Comparison of ENCODE assay signal across 2 cellular contexts in the genomic region with DNA sequence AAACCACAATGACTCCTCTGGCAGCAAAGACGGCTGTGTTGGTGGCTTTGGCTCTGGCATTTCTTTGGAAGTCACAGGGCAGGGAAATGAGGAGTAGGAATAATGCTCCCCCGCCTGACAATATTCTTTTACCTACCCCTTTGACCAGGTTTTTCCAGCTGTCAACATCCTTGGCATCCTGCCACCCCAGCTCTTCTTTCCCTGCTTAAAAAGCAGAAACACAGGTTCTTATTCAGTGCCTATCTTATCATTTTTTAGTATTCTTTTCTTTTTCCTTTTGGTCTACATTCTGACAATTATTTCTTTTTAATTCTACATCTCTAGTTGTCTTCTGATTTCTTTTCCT.
TF ChIP-seq lines count a peak whose summit lies in the region.

No MANE protein-coding gene starts in this region.

TF ChIP-seq in HEK293, 187 proteins besides CTCF, POLR2A, EP300 and RAD21:
- 0 out of 2 replicates have a peak, but pooled peaks have one; percentile 12 for TF ChIP-seq PRDM10 (tag by site-specific recombination; IDR thresholded peaks at IDR 0.05)
- TF ChIP-seq, protein P1, sequence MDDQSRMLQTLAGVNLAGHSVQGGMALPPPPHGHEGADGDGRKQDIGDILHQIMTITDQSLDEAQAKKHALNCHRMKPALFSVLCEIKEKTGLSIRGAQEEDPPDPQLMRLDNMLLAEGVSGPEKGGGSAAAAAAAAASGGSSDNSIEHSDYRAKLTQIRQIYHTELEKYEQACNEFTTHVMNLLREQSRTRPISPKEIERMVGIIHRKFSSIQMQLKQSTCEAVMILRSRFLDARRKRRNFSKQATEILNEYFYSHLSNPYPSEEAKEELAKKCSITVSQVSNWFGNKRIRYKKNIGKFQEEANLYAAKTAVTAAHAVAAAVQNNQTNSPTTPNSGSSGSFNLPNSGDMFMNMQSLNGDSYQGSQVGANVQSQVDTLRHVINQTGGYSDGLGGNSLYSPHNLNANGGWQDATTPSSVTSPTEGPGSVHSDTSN (CRISPR knock-in tag; IDR thresholded peaks at IDR 0.05): no peak

TF ChIP-seq in GM12878, 131 proteins besides CTCF, POLR2A, EP300 and RAD21:
- TF ChIP-seq EED (IDR thresholded peaks at IDR 0.05; ENCODE audit: low read depth): peak; percentile 0; the same call in 1 of the 2 replicates
- no peak for TF ChIP-seq FOXK2 (IDR thresholded peaks at IDR 0.05)
- TF ChIP-seq MLLT1 (IDR thresholded peaks at IDR 0.05): peak; percentile 35; the same call in 1 of the 2 replicates
- no peak for TF ChIP-seq E4F1 (IDR thresholded peaks at IDR 0.05; ENCODE audit: borderline replicate concordance, partially characterized antibody)
- peak; percentile 2 for TF ChIP-seq IKZF1 (conservative IDR thresholded peaks at IDR 0.05)
- TF ChIP-seq NBN (IDR thresholded peaks at IDR 0.05): peak; percentile 30; the same call in 1 of the 2 replicates
- TF ChIP-seq, protein P2, sequence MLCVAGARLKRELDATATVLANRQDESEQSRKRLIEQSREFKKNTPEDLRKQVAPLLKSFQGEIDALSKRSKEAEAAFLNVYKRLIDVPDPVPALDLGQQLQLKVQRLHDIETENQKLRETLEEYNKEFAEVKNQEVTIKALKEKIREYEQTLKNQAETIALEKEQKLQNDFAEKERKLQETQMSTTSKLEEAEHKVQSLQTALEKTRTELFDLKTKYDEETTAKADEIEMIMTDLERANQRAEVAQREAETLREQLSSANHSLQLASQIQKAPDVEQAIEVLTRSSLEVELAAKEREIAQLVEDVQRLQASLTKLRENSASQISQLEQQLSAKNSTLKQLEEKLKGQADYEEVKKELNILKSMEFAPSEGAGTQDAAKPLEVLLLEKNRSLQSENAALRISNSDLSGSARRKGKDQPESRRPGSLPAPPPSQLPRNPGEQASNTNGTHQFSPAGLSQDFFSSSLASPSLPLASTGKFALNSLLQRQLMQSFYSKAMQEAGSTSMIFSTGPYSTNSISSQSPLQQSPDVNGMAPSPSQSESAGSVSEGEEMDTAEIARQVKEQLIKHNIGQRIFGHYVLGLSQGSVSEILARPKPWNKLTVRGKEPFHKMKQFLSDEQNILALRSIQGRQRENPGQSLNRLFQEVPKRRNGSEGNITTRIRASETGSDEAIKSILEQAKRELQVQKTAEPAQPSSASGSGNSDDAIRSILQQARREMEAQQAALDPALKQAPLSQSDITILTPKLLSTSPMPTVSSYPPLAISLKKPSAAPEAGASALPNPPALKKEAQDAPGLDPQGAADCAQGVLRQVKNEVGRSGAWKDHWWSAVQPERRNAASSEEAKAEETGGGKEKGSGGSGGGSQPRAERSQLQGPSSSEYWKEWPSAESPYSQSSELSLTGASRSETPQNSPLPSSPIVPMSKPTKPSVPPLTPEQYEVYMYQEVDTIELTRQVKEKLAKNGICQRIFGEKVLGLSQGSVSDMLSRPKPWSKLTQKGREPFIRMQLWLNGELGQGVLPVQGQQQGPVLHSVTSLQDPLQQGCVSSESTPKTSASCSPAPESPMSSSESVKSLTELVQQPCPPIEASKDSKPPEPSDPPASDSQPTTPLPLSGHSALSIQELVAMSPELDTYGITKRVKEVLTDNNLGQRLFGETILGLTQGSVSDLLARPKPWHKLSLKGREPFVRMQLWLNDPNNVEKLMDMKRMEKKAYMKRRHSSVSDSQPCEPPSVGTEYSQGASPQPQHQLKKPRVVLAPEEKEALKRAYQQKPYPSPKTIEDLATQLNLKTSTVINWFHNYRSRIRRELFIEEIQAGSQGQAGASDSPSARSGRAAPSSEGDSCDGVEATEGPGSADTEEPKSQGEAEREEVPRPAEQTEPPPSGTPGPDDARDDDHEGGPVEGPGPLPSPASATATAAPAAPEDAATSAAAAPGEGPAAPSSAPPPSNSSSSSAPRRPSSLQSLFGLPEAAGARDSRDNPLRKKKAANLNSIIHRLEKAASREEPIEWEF (IDR thresholded peaks at IDR 0.05; ENCODE audit: insufficient replicate concordance, low read depth, low read length): no peak
- TF ChIP-seq JUND (IDR thresholded peaks at IDR 0.05; ENCODE audit: low read depth, low read length): no peak
- TF ChIP-seq ZBTB40 (IDR thresholded peaks at IDR 0.05; ENCODE audit: borderline replicate concordance): 0 out of 2 replicates have a peak, but pooled peaks have one; percentile 18
- TF ChIP-seq IKZF2 (IDR thresholded peaks at IDR 0.05): peak; percentile 4 to 6
- TF ChIP-seq, protein P3, sequence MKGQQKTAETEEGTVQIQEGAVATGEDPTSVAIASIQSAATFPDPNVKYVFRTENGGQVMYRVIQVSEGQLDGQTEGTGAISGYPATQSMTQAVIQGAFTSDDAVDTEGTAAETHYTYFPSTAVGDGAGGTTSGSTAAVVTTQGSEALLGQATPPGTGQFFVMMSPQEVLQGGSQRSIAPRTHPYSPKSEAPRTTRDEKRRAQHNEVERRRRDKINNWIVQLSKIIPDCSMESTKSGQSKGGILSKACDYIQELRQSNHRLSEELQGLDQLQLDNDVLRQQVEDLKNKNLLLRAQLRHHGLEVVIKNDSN (IDR thresholded peaks at IDR 0.05; ENCODE audit: borderline replicate concordance, extremely low read length, insufficient read depth, low read depth, low read length): no peak
